22 cellular contexts compared by ENCODE assay signal in genomic region chr17:75439287-75439686, GRCh38.
"Had no signal": no experiment of that assay in that cellular context is flagged by ENCODE, and none has a peak within 500 bp of the region (broad histone marks: within the 10 kb centered on the region; RNA-seq: fewer than 3 reads in every experiment).

No MANE protein-coding gene starts in this region.

- H3K9ac ChIP-seq: parathyroid adenoma had no signal

- ATAC-seq: effector memory CD8-positive, alpha-beta T cell; left ventricle myocardium superior; lower lobe of right lung; mucosa of descending colon; natural killer cell treated with Interleukin-12 subunit alpha and Interleukin-12 subunit beta and Interleukin-15 and Interleukin-18, amount 100 ng/mL, for 72 hours; right lobe of liver; stimulated activated naive B cell treated with anti-CD40 and anti-IgM and Interleukin-4, amounts not matched to agents 10 μg/mL and 1 μg/mL and 100 μg/mL, for 72 hours had no signal

- DNase-seq: cortex of kidney; effector memory CD8-positive, alpha-beta T cell; hypothalamus; left ventricle myocardium superior; lower lobe of right lung; mucosa of descending colon; naive B cell; right lobe of liver; small intestine; stimulated activated CD4-positive, alpha-beta T cell treated with anti-CD3 and anti-CD28 coated beads, Interleukin-15, amount 100 ng/mL, for 24 hours; stimulated activated CD4-positive, alpha-beta T cell treated with anti-CD3 and anti-CD28 coated beads, Interleukin-2, amount 100 ng/mL, for 48 hours; stimulated activated naive B cell treated with anti-CD40 and anti-IgM and Interleukin-4, amounts not matched to agents 10 μg/mL and 1 μg/mL and 100 μg/mL, for 72 hours; upper lobe of left lung had no signal

- H3K4me3 ChIP-seq: lower lobe of right lung, mucosa of descending colon, right lobe of liver, thoracic aorta, tibial nerve, upper lobe of left lung had no signal

- FAIRE-seq: endometrium, frontal cortex, keratinocyte, small intestine, urothelium cell line had no signal

- H3K4me1 ChIP-seq: parathyroid adenoma, right lobe of liver had no signal

- H3K27ac ChIP-seq: lower lobe of right lung, neutrophil, right lobe of liver, tibial nerve had no signal

- H3K27me3 ChIP-seq: right lobe of liver, tibial nerve, upper lobe of left lung had no signal

- H3K36me3 ChIP-seq: lower lobe of right lung, neutrophil, right lobe of liver, thoracic aorta, tibial nerve, upper lobe of left lung had no signal

- H3K9me3 ChIP-seq: lower lobe of right lung, mucosa of descending colon, neutrophil, right lobe of liver, thoracic aorta, tibial nerve, upper lobe of left lung had no signal

- H2AFZ ChIP-seq: parathyroid adenoma had no signal
